ENCODE assay signal across 12 cellular contexts in the genomic region with DNA sequence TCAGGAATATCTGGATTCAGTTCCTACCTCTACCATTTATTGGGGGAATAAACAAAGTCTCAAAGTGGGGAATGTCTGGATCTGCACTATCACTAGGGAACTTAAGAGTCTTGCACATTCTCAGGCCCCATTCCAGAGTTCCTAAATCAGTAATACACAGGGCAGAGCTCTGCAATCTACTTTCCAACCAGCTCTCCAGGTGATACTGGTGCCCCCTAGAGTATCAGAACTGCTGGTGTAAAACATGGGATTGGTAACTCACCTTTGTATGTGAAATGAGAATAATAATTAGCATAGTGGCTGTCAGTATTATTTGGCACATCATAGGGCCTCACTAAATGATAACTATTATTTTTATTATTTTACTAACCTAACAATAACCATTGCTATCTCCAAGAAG.
DNase-seq lines count a peak whose midpoint lies in the region; ATAC-seq and TF ChIP-seq lines count a peak whose summit lies in the region.
"Had no signal": no experiment of that assay in that cellular context is flagged by ENCODE, and none has a peak within 500 bp of the region (broad histone marks: within the 10 kb centered on the region; RNA-seq: fewer than 3 reads in every experiment).

No MANE protein-coding gene starts in this region.

- peak; percentile 43 for TF ChIP-seq CTCF in NB4 (IDR thresholded peaks at IDR 0.05; ENCODE audit: low read depth, low read length)
- TF ChIP-seq CTCF in chondrocyte (IDR thresholded peaks at IDR 0.05): peak; percentile 50
- TF ChIP-seq CTCF in retinal pigment epithelial cell (conservative IDR thresholded peaks at IDR 0.05; ENCODE audit: low read depth, low read length): peak; percentile 52

- DNase-seq in SIG-M5 treated with dmso at 0.1 percent for 504 hours (lab: John Stamatoyannopoulos, UW; ENCODE audit: unreplicated experiment): peak; percentile 3
- DNase-seq in SIG-M5 (lab: John Stamatoyannopoulos, UW): no peak
- peak; percentile 31 for DNase-seq in NB4 (ENCODE audit: low read depth)
- DNase-seq in chondrocyte (ENCODE audit: low spot score): no peak
- no peak for DNase-seq in retinal pigment epithelial cell (ENCODE audit: low read depth)
- DNase-seq in HPDE6-E6E7 (ENCODE audit: extremely low spot score): no peak
- no peak for DNase-seq in activated effector memory CD4-positive, alpha-beta T cell treated with Interleukin-2 at 50 U/mL for 16 hours
- DNase-seq: NCI-H524 treated with DMSO at 0.1 percent for 48 hours had no signal

- no peak overlapping the region for H3K4me3 Mint-ChIP-seq in chondrocyte (ENCODE audit: unreplicated experiment)
- H3K4me3 Mint-ChIP-seq: memory B cell; stimulated activated effector memory CD8-positive, alpha-beta T cell treated with anti-CD3 and anti-CD28 coated beads, Interleukin-12 subunit alpha, Interleukin-12 subunit beta, amount 100 ng/mL, for 72 hours had no signal

- H3K4me3 ChIP-seq in NB4 (ENCODE audit: low read depth, low read length) (no peak overlapping the region), retinal pigment epithelial cell (ENCODE audit: low read length) (no peak overlapping the region)

- peaks cover 10% of the 10 kb centered on the region for H3K27me3 Mint-ChIP-seq in chondrocyte (ENCODE audit: low read depth)
- H3K27me3 Mint-ChIP-seq: memory B cell had no signal

- no peak for ATAC-seq in activated CD4-positive, CD25-positive, alpha-beta regulatory T cell treated with anti-CD3 and anti-CD28 coated beads, Interleukin-2, amount 50 U/mL, for 24 hours
- ATAC-seq: esophagus mucosa; stimulated activated effector memory CD8-positive, alpha-beta T cell treated with anti-CD3 and anti-CD28 coated beads, Interleukin-12 subunit alpha, Interleukin-12 subunit beta, amount 100 ng/mL, for 72 hours had no signal

- no peak for TF ChIP-seq POLR2A in NB4 (IDR thresholded peaks at IDR 0.05; ENCODE audit: extremely low read depth, insufficient read length)

- H3K27ac Mint-ChIP-seq in chondrocyte (ENCODE audit: unreplicated experiment): no peak overlapping the region
- H3K27ac Mint-ChIP-seq: memory B cell; stimulated activated effector memory CD8-positive, alpha-beta T cell treated with anti-CD3 and anti-CD28 coated beads, Interleukin-12 subunit alpha, Interleukin-12 subunit beta, amount 100 ng/mL, for 72 hours had no signal

- H3K4me1 Mint-ChIP-seq in chondrocyte (ENCODE audit: low read depth): no peaks in the 10 kb centered on the region
- H3K4me1 Mint-ChIP-seq: memory B cell; stimulated activated effector memory CD8-positive, alpha-beta T cell treated with anti-CD3 and anti-CD28 coated beads, Interleukin-12 subunit alpha, Interleukin-12 subunit beta, amount 100 ng/mL, for 72 hours had no signal

- H3K9me3 Mint-ChIP-seq in chondrocyte (ENCODE audit: low read depth): no peaks in the 10 kb centered on the region

- H3K36me3 Mint-ChIP-seq in chondrocyte (ENCODE audit: low read depth): no peaks in the 10 kb centered on the region
- H3K36me3 Mint-ChIP-seq: memory B cell; stimulated activated effector memory CD8-positive, alpha-beta T cell treated with anti-CD3 and anti-CD28 coated beads, Interleukin-12 subunit alpha, Interleukin-12 subunit beta, amount 100 ng/mL, for 72 hours had no signal

Comparison
In these comparisons a context has a peak if more than half of its experiments do, and no peak if none do; other contexts are left out.
1. DNase-seq: peak in SIG-M5 treated with dmso at 0.1 percent for 504 hours (single experiment) and NB4 (single experiment); none in SIG-M5 (single experiment), chondrocyte (single experiment), retinal pigment epithelial cell (single experiment), HPDE6-E6E7 (single experiment) and activated effector memory CD4-positive, alpha-beta T cell treated with Interleukin-2 at 50 U/mL for 16 hours (single experiment).
2. Peak in every context shown above with its lines, with median percentiles within 50 percentile points of each other: CTCF ChIP-seq.